10 cellular contexts compared by ENCODE assay signal in genomic region chr4:54657194-54657555, GRCh38. TPM values are rescaled to one million over a fixed set of nuclear protein-coding genes. Genes with fewer than 3 reads are reported as not detected.
A peak's percentile ranks its signal among the peaks of the same experiment; 100 is the strongest.
DNase-seq lines count a peak whose midpoint lies in the region; ATAC-seq and TF ChIP-seq lines count a peak whose summit lies in the region.
"Had no signal": no experiment of that assay in that cellular context is flagged by ENCODE, and none has a peak within 500 bp of the region (broad histone marks: within the 10 kb centered on the region; RNA-seq: fewer than 3 reads in every experiment).

No MANE protein-coding gene starts in this region.

- H3K27me3 ChIP-seq in SK-N-SH (ENCODE audit: insufficient read depth) (0 out of 2 replicates have a peak, but pooled peaks cover 14% of the 10 kb centered on the region), suprapubic skin (peaks cover 25% of the 10 kb centered on the region), gastroesophageal sphincter (peaks cover 50% of the 10 kb centered on the region)

- peaks cover 12% of the 10 kb centered on the region for H3F3A ChIP-seq in SK-N-SH (replicated peaks; ENCODE audit: insufficient read depth)

- no peaks in the 10 kb centered on the region for H3K9me2 ChIP-seq in SK-N-SH

- no peaks in the 10 kb centered on the region for H3K9me3 ChIP-seq in SK-N-SH
- no peaks in the 10 kb centered on the region for H3K9me3 ChIP-seq in suprapubic skin
- no peaks in the 10 kb centered on the region for H3K9me3 ChIP-seq in gastroesophageal sphincter

- H4K20me1 ChIP-seq in SK-N-SH (ENCODE audit: insufficient read depth) = peaks cover 3% of the 10 kb centered on the region; the same call in 1 of the 2 replicates

- DNase-seq in SK-N-SH = peak; percentile 14
- DNase-seq in WTC11 (ENCODE audit: low spot score) = peak; percentile 52
- DNase-seq in left kidney (ENCODE audit: low read depth, low spot score) = peak; percentile 72
- no peak for DNase-seq in suprapubic skin (ENCODE audit: low spot score in 2 of 2)
- no peak for DNase-seq in NCI-H82 treated with DMSO at 0.1 percent for 48 hours (lab: John Stamatoyannopoulos, UW; ENCODE audit: unreplicated experiment)
- DNase-seq in stimulated activated CD4-positive, alpha-beta T cell treated with anti-CD3 and anti-CD28 coated beads, Interleukin-12 subunit alpha, Interleukin-12 subunit beta, amount 100 ng/mL, for 4 hours = no peak

- no peak overlapping the region for H3K27ac ChIP-seq in SK-N-SH (ENCODE audit: low read depth in 2 of 2, low read length in 1 of 2)
- H3K27ac ChIP-seq in suprapubic skin = peak overlapping the region; percentile 69
- H3K27ac ChIP-seq in gastroesophageal sphincter = peak overlapping the region in 1 of 4 donors; percentile 64
- H3K27ac ChIP-seq: C4-2B, VCaP had no signal

- H3K36me3 Mint-ChIP-seq in WTC11 = no peaks in the 10 kb centered on the region

- peaks cover 11 to 13% of the 10 kb centered on the region in 2 experiments; a peak in 3 of 4 replicates for H3K4me1 ChIP-seq in SK-N-SH (ENCODE audit: control insufficient read depth in 1 of 2, insufficient read depth in 2 of 2, low read depth in 1 of 2, low read length in 1 of 2)
- H3K4me1 ChIP-seq in suprapubic skin = peaks cover 34% of the 10 kb centered on the region
- peaks cover 0 to 34% (median 23%) of the 10 kb centered on the region in 3 donors for H3K4me1 ChIP-seq in gastroesophageal sphincter

- TF ChIP-seq RAD21 in SK-N-SH (IDR thresholded peaks at IDR 0.05; ENCODE audit: low read length) = no peak

- H3K4me3 ChIP-seq in SK-N-SH (ENCODE audit: low read depth in 2 of 2, low read length in 1 of 2) (peak overlapping the region; percentile 53 to 76), suprapubic skin (peak overlapping the region; percentile 54), gastroesophageal sphincter (peak overlapping the region in 1 of 2 donors; percentile 62)

- no peak overlapping the region; the same call in 1 of the 2 replicates for H2AFZ ChIP-seq in SK-N-SH (ENCODE audit: low read depth)

- TF ChIP-seq EP300 in SK-N-SH (IDR thresholded peaks at IDR 0.05; ENCODE audit: borderline replicate concordance in 1 of 2, low read depth in 1 of 2, low read length in 1 of 2) (no peak), suprapubic skin (IDR thresholded peaks at IDR 0.05) (no peak), gastroesophageal sphincter (IDR thresholded peaks at IDR 0.05) (no peak)

- H3K36me3 ChIP-seq in SK-N-SH (replicated peaks in 1 of 2; ENCODE audit: control insufficient read depth in 1 of 2, insufficient read depth in 2 of 2, low read length in 1 of 2) (no peaks in the 10 kb centered on the region), suprapubic skin (no peaks in the 10 kb centered on the region), gastroesophageal sphincter (no peaks in the 10 kb centered on the region)

- H3K4me1 Mint-ChIP-seq in WTC11 = peaks cover 38% of the 10 kb centered on the region

- H3K79me2 ChIP-seq in SK-N-SH (ENCODE audit: insufficient read depth) = no peaks in the 10 kb centered on the region

- peaks cover 68% of the 10 kb centered on the region for H3K27me3 Mint-ChIP-seq in WTC11 (ENCODE audit: low read depth)

- 0 out of 2 replicates have a peak overlapping the region, but pooled peaks have one; percentile 17 for H3K9ac ChIP-seq in SK-N-SH

- 0 out of 2 replicates have a peak overlapping the region, but pooled peaks have one; percentile 45 for H3K27ac Mint-ChIP-seq in WTC11

- H3K9me3 Mint-ChIP-seq in WTC11 = no peaks in the 10 kb centered on the region

- ATAC-seq in SK-N-SH treated with all-trans-retinoic acid at 6 μM for 48 hours (no peak), WTC11 (peak; percentile 34), gastroesophageal sphincter (no peak)

- H3K4me2 ChIP-seq in SK-N-SH = peak overlapping the region; percentile 91

- 15% methylated on average over 11 of the region's 25 CpGs for whole genome bisulfite sequencing in SK-N-SH (ENCODE audit: low lambda C conversion rate)
- 8% methylated on average over 24 of the region's 25 CpGs for WGBS in suprapubic skin
- WGBS in gastroesophageal sphincter (ENCODE audit: low coverage in 1 of 2), 2 donors = 0 to 10% methylated on average over 1 to 2 of the region's 25 CpGs

- TF ChIP-seq CTCF in SK-N-SH (IDR thresholded peaks at IDR 0.05) (no peak), WTC11 (IDR thresholded peaks at IDR 0.05) (no peak), suprapubic skin (IDR thresholded peaks at IDR 0.05) (no peak), gastroesophageal sphincter (IDR thresholded peaks at IDR 0.05) (no peak)

- CTCF ChIA-PET in SK-N-SH (lab: Yijun Ruan, JAX) = interaction anchor here (1.5 kb wide), 1 partner anchor 1070 kb away, joined by 3 read pairs; no protein-coding TSS in a partner anchor
- CTCF ChIA-PET in WTC11 (lab: Charles Lee) = interaction anchor here (0.7 to 1.9 kb wide), 4 partner anchors 13 to 339 kb away, joined by 3 to 12 read pairs (median 3); no protein-coding TSS in a partner anchor

- H3K4me3 Mint-ChIP-seq in WTC11 = peak overlapping the region; percentile 85

- TF ChIP-seq POLR2A in suprapubic skin (IDR thresholded peaks at IDR 0.05) = no peak
- no peak for TF ChIP-seq POLR2A in gastroesophageal sphincter (IDR thresholded peaks at IDR 0.05)

- POLR2A ChIA-PET in SK-N-SH (lab: Yijun Ruan, JAX) = interaction anchor here (0.6 kb wide), 1 partner anchor 19 kb away, joined by 3 read pairs; no protein-coding TSS in a partner anchor
- POLR2A ChIA-PET in WTC11 (lab: Charles Lee) = interaction anchor here (0.6 to 1.5 kb wide), 4 partner anchors 17 to 315 kb away, joined by 3 to 4 read pairs (median 4); no protein-coding TSS in a partner anchor

TF ChIP-seq in SK-N-SH, 30 proteins besides CTCF, POLR2A, EP300 and RAD21 (continues in another document):
- TF ChIP-seq NFIC (IDR thresholded peaks at IDR 0.05; ENCODE audit: borderline replicate concordance) (no peak), RXRA (IDR thresholded peaks at IDR 0.05; ENCODE audit: borderline replicate concordance, low read depth) (no peak), ZBTB33 (IDR thresholded peaks at IDR 0.05; ENCODE audit: borderline replicate concordance, low read depth) (no peak)

TF ChIP-seq in SK-N-SH treated with all-trans-retinoic acid at 6 μM for 48 hours, 23 proteins besides CTCF, POLR2A, EP300 and RAD21 (continues in another document):
- TF ChIP-seq ZFP30 (CRISPR knock-in tag; IDR thresholded peaks at IDR 0.05) (no peak), PATZ1 (CRISPR knock-in tag; IDR thresholded peaks at IDR 0.05; ENCODE audit: borderline replicate concordance) (no peak), ESRRG (CRISPR knock-in tag; IDR thresholded peaks at IDR 0.05) (no peak), ZC3H10 (CRISPR knock-in tag; IDR thresholded peaks at IDR 0.05) (no peak), RARB (CRISPR knock-in tag; IDR thresholded peaks at IDR 0.05) (no peak)

TF ChIP-seq in WTC11, 78 proteins besides CTCF, POLR2A, EP300 and RAD21 (continues in another document):
- TF ChIP-seq E2F5 (CRISPR knock-in tag; IDR thresholded peaks at IDR 0.05) = no peak
- TF ChIP-seq ZNF121 (CRISPR knock-in tag; IDR thresholded peaks at IDR 0.05) = no peak
- TF ChIP-seq ZNF512 (CRISPR knock-in tag; IDR thresholded peaks at IDR 0.05; ENCODE audit: borderline replicate concordance) = no peak

RNA-seq across cellular contexts. Expression of gene KIT, which starts 0.6 kb away (rescaled TPM):
- 0.79 and 1.2 TPM in 2 replicates for polyA plus RNA-seq in SK-N-SH (2012; rRNA removed)
- polyA plus RNA-seq in SK-N-SH (2012; cell fraction: cytosol; rRNA removed) = 0.93 and 0.94 TPM in 2 replicates
- 0.96 and 1.9 TPM in 2 replicates for polyA plus RNA-seq in SK-N-SH (2012; cell fraction: nucleus; rRNA removed)
- total RNA-seq in WTC11 (2021) (20.3 to 23.3 TPM (median 20.3 TPM) in 3 replicates), suprapubic skin (10 to 100 TPM; 17.8 to 72.7 (median 56.1) TPM), gastroesophageal sphincter (10 to 100 TPM; 25.4 to 69.3 (median 33.8) TPM)

Comparison
In these comparisons a context has a peak if more than half of its experiments do, and no peak if none do; other contexts are left out.
1. DNase-seq: peak in SK-N-SH (single experiment), WTC11 (single experiment) and left kidney (single experiment); none in suprapubic skin (0 of 2), NCI-H82 treated with DMSO at 0.1 percent for 48 hours (single experiment) and stimulated activated CD4-positive, alpha-beta T cell treated with anti-CD3 and anti-CD28 coated beads, Interleukin-12 subunit alpha, Interleukin-12 subunit beta, amount 100 ng/mL, for 4 hours (single experiment).